ENCODE assay signal across 1 cellular context in genomic region chr1:228058981-228059535, GRCh38.
TF ChIP-seq lines count a peak whose summit lies in the region.

No MANE protein-coding gene starts in this region.

TF ChIP-seq in A549, 52 proteins besides CTCF, POLR2A, EP300 and RAD21 (continued from another document):
- no peak for TF ChIP-seq ZC3H11A (IDR thresholded peaks at IDR 0.05)
- TF ChIP-seq CHD4 (IDR thresholded peaks at IDR 0.05; ENCODE audit: borderline replicate concordance): no peak
